ENCODE assay signal across 11 cellular contexts in genomic region chr7:29397398-29397797, GRCh38.
"Had no signal": no experiment of that assay in that cellular context is flagged by ENCODE, and none has a peak within 500 bp of the region (broad histone marks: within the 10 kb centered on the region; RNA-seq: fewer than 3 reads in every experiment).

No MANE protein-coding gene starts in this region.

- H3K9me3 ChIP-seq: ovary had no signal

- DNase-seq: activated CD4-positive, alpha-beta T cell treated with anti-CD3 and anti-CD28 coated beads, Interleukin-2, amount 50 U/mL, for 1 hour; activated naive CD4-positive, alpha-beta T cell; anterior cingulate cortex; effector memory CD4-positive, alpha-beta T cell; foreskin melanocyte; left cardiac atrium; ovary; T1000 had no signal

- H3K36me3 ChIP-seq: ovary had no signal

- H3K27ac ChIP-seq: ovary had no signal

- ATAC-seq: activated CD4-positive, CD25-positive, alpha-beta regulatory T cell treated with anti-CD3 and anti-CD28 coated beads, Interleukin-2, amount 50 U/mL, for 24 hours; stimulated activated effector memory CD8-positive, alpha-beta T cell treated with anti-CD3 and anti-CD28 coated beads, Interleukin-12 subunit alpha, Interleukin-12 subunit beta, amount 100 ng/mL, for 72 hours had no signal

- H3K4me3 ChIP-seq: lung, ovary had no signal

- H3K27me3 ChIP-seq: ovary had no signal
